14 cellular contexts compared by ENCODE assay signal in the genomic region with DNA sequence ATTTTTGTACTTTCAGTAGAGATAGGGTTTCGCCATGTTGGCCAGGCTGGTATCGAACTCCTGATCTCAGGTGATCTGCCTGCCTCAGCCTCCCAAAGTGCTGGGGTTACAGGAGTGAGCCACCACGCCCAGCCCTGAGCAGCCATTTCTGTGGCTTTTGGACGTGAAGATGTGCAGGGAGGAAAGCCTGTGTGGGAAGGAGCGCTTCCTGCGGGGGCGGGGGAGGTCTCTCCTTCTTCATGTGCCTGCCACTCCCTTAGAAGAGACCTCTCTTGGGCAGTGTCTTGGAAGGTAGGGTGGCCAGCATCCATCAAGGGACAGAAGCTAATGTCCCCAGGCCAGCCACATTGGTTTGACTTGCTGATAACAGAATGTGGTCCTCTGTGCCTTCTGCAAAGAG. TPM values are rescaled to one million over a fixed set of nuclear protein-coding genes. Genes with fewer than 3 reads are reported as not detected.
"Had no signal": no experiment of that assay in that cellular context is flagged by ENCODE, and none has a peak within 500 bp of the region (broad histone marks: within the 10 kb centered on the region; RNA-seq: fewer than 3 reads in every experiment).

No MANE protein-coding gene starts in this region.

RNA-seq across cellular contexts. Expression of gene NPPC, which starts 16.0 kb away (rescaled TPM):
- total RNA-seq: endothelial cell of umbilical vein, epithelial cell of proximal tubule, fibroblast of lung, foreskin keratinocyte, gastroesophageal sphincter, left colon, lower lobe of right lung, natural killer cell, omental fat pad, pancreas, progenitor cell of endocrine pancreas, right lobe of liver, smooth muscle cell, thyroid gland had no signal
